2 cellular contexts compared by ENCODE assay signal in genomic region chr14:90397401-90398314, GRCh38.
A peak's percentile ranks its signal among the peaks of the same experiment; 100 is the strongest.
TF ChIP-seq lines count a peak whose summit lies in the region.

No MANE protein-coding gene starts in this region.

TF ChIP-seq in Ishikawa, 13 proteins besides CTCF, POLR2A, EP300 and RAD21:
- TF ChIP-seq REST (IDR thresholded peaks at IDR 0.05; ENCODE audit: low read depth) (no peak), TCF12 (IDR thresholded peaks at IDR 0.05; ENCODE audit: low read depth) (peak; percentile 14; the same call in 1 of the 2 replicates), FOXM1 (IDR thresholded peaks at IDR 0.05; ENCODE audit: borderline replicate concordance, low read depth) (no peak), TAF1 (IDR thresholded peaks at IDR 0.05; ENCODE audit: low read depth) (no peak; the same call in 1 of the 2 replicates), YY1 (IDR thresholded peaks at IDR 0.05; ENCODE audit: low read depth) (no peak), EGR1 (IDR thresholded peaks at IDR 0.05) (peak; percentile 38; the same call in 1 of the 2 replicates), USF1 (IDR thresholded peaks at IDR 0.05) (no peak), MAX (IDR thresholded peaks at IDR 0.05) (peak; percentile 25; the same call in 1 of the 2 replicates), ZBTB7A (IDR thresholded peaks at IDR 0.05; ENCODE audit: low read depth) (peak; percentile 69; the same call in 1 of the 2 replicates), CREB1 (IDR thresholded peaks at IDR 0.05; ENCODE audit: low read depth) (no peak)

TF ChIP-seq in K562, 482 proteins besides CTCF, POLR2A, EP300 and RAD21 (continued from another document and continues in another):
- TF ChIP-seq HINFP (tag; conservative IDR thresholded peaks at IDR 0.05; ENCODE audit: low read depth) (no peak), PYGO2 (tag; IDR thresholded peaks at IDR 0.05) (no peak), E2F6 (IDR thresholded peaks at IDR 0.05; ENCODE audit: borderline replicate concordance in 1 of 2, extremely low read depth in 1 of 2, insufficient read depth in 1 of 2, insufficient read length in 1 of 2, low read depth in 1 of 2, low read length in 1 of 2, poor library complexity in 1 of 2, severe bottlenecking in 1 of 2) (peak in 1 of 2 experiments; percentile 39), ZNF740 (CRISPR knock-in tag; IDR thresholded peaks at IDR 0.05) (no peak), ZNF740 (tag; IDR thresholded peaks at IDR 0.05) (peak in 1 of 2 experiments; percentile 75; a peak in 2 of 4 replicates), GATAD2A (IDR thresholded peaks at IDR 0.05) (no peak), GTF2E2 (tag; IDR thresholded peaks at IDR 0.05) (no peak), WHSC1 (IDR thresholded peaks at IDR 0.05; ENCODE audit: low read length) (no peak), ZKSCAN8 (CRISPR knock-in tag; IDR thresholded peaks at IDR 0.05) (no peak), CBFB (CRISPR knock-in tag; IDR thresholded peaks at IDR 0.05) (no peak), PCBP2 (IDR thresholded peaks at IDR 0.05; ENCODE audit: low read depth, low read length, poor library complexity, severe bottlenecking) (no peak), RBM25 (IDR thresholded peaks at IDR 0.05; ENCODE audit: low read depth, low read length, severe bottlenecking) (peak; percentile 22), RUNX1 (IDR thresholded peaks at IDR 0.05; ENCODE audit: low read depth) (no peak), RREB1 (CRISPR knock-in tag; IDR thresholded peaks at IDR 0.05) (no peak), MLLT1 (IDR thresholded peaks at IDR 0.05) (no peak), NCOR1 (IDR thresholded peaks at IDR 0.05) (no peak), CREM (IDR thresholded peaks at IDR 0.05; ENCODE audit: low read depth) (no peak), NEUROD1 (IDR thresholded peaks at IDR 0.05; ENCODE audit: borderline replicate concordance, low read depth, low read length, partially characterized antibody) (no peak), ZNF717 (CRISPR knock-in tag; IDR thresholded peaks at IDR 0.05) (no peak), FOXO4 (CRISPR knock-in tag; IDR thresholded peaks at IDR 0.05) (no peak), FOXA3 (CRISPR knock-in tag; conservative IDR thresholded peaks at IDR 0.05 in 1 of 2, IDR thresholded peaks at IDR 0.05 in 1 of 2) (no peak), BRF2 (IDR thresholded peaks at IDR 0.05; ENCODE audit: borderline replicate concordance, insufficient read depth, insufficient read length) (no peak), ZNF395 (CRISPR knock-in tag; IDR thresholded peaks at IDR 0.05) (0 out of 2 replicates have a peak, but pooled peaks have one; percentile 42), ZNF77 (CRISPR knock-in tag; IDR thresholded peaks at IDR 0.05) (no peak), RBM34 (IDR thresholded peaks at IDR 0.05; ENCODE audit: borderline replicate concordance, insufficient read depth, low read length) (no peak), HMG20A (CRISPR knock-in tag; conservative IDR thresholded peaks at IDR 0.05) (no peak), HBP1 (CRISPR knock-in tag; IDR thresholded peaks at IDR 0.05) (peak; percentile 68; the same call in 1 of the 2 replicates), MYNN (IDR thresholded peaks at IDR 0.05) (no peak), MYNN (CRISPR knock-in tag; IDR thresholded peaks at IDR 0.05) (no peak), MAZ (CRISPR knock-in tag; conservative IDR thresholded peaks at IDR 0.05 in 1 of 2, IDR thresholded peaks at IDR 0.05 in 1 of 2) (peak in 1 of 2 experiments; percentile 30; a peak in 1 of 4 replicates), ZBTB7A (IDR thresholded peaks at IDR 0.05; ENCODE audit: borderline replicate concordance, control insufficient read depth, low read depth, low read length) (peak; percentile 42; the same call in 1 of the 2 replicates), ZNF143 (CRISPR knock-in tag; IDR thresholded peaks at IDR 0.05) (no peak), RBFOX2 (IDR thresholded peaks at IDR 0.05; ENCODE audit: low read depth, low read length) (no peak), MCM3 (IDR thresholded peaks at IDR 0.05) (no peak), MYBL2 (IDR thresholded peaks at IDR 0.05; ENCODE audit: low read depth) (no peak), MYBL2 (CRISPR knock-in tag; IDR thresholded peaks at IDR 0.05; ENCODE audit: borderline replicate concordance) (no peak), MCM7 (IDR thresholded peaks at IDR 0.05) (no peak), NR3C1 (CRISPR knock-in tag; IDR thresholded peaks at IDR 0.05) (no peak), MECOM (CRISPR knock-in tag; IDR thresholded peaks at IDR 0.05) (no peak), VEZF1 (CRISPR knock-in tag; IDR thresholded peaks at IDR 0.05) (peak; percentile 89), POLR2G (IDR thresholded peaks at IDR 0.05; ENCODE audit: low read depth, low read length) (peak; percentile 72), MEF2A (IDR thresholded peaks at IDR 0.05; ENCODE audit: control insufficient read depth, low read depth, low read length) (no peak)
